1 cellular context compared by ENCODE assay signal in the genomic region with DNA sequence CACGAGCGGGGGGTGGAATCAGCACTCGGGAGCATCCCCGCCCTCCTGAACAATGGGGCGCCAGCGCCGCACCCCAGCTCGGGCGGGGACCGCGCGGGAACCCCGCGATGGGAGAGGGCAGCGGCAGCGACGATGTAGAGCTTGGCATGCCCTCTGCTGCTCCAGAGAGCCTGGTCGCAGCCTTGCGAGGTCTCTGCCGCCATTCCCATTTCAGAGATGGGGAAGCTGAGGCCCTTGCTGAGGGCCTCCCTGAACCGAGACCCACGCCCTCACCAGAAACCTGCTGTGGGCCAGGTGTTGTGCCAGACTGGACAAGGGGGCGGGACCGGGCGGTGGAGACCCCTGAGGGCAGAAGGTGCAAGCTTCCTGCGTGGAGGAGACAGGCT.
TF ChIP-seq lines count a peak whose summit lies in the region.

No MANE protein-coding gene starts in this region.

TF ChIP-seq in HepG2, 621 proteins besides CTCF, POLR2A, EP300 and RAD21 (continued from another document):
- TF ChIP-seq, protein P1, sequence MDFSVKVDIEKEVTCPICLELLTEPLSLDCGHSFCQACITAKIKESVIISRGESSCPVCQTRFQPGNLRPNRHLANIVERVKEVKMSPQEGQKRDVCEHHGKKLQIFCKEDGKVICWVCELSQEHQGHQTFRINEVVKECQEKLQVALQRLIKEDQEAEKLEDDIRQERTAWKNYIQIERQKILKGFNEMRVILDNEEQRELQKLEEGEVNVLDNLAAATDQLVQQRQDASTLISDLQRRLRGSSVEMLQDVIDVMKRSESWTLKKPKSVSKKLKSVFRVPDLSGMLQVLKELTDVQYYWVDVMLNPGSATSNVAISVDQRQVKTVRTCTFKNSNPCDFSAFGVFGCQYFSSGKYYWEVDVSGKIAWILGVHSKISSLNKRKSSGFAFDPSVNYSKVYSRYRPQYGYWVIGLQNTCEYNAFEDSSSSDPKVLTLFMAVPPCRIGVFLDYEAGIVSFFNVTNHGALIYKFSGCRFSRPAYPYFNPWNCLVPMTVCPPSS (IDR thresholded peaks at IDR 0.05), result no peak
- TF ChIP-seq MED8 (CRISPR knock-in tag; IDR thresholded peaks at IDR 0.05; ENCODE audit: insufficient replicate concordance), result peak; percentile 60
